In genomic region chr3:197443506-197443905, GRCh38 we compare ENCODE assay signal across 29 cellular contexts.
"Had no signal": no experiment of that assay in that cellular context is flagged by ENCODE, and none has a peak within 500 bp of the region (broad histone marks: within the 10 kb centered on the region; RNA-seq: fewer than 3 reads in every experiment).

No MANE protein-coding gene starts in this region.

- H3K4me3 ChIP-seq: esophagus squamous epithelium, heart right ventricle, mucosa of descending colon, prostate gland, right atrium auricular region, smooth muscle cell, testis, tibial nerve, vagina had no signal

- H3K36me3 Mint-ChIP-seq: mesothelial cell of epicardium; naive B cell; natural killer cell treated with Interleukin-12 subunit alpha and Interleukin-12 subunit beta and Interleukin-15 and Interleukin-18, amount 100 ng/mL, for 72 hours; stimulated activated memory B cell treated with anti-CD40 and anti-IgM and Interleukin-4, amounts not matched to agents 10 μg/mL and 1 μg/mL and 100 μg/mL, for 72 hours had no signal

- H3K79me2 ChIP-seq: parathyroid adenoma had no signal

- H3K4me1 ChIP-seq: esophagus squamous epithelium, heart right ventricle, parathyroid adenoma, prostate gland, right atrium auricular region, testis, tibial nerve, vagina had no signal

- DNase-seq: cortex of kidney; effector memory CD8-positive, alpha-beta T cell; esophagus squamous epithelium; foreskin melanocyte; glutamatergic neuron; heart right ventricle; hippocampal formation; left colon; left ventricle myocardium superior; mesenchymal stem cell; mucosa of descending colon; naive B cell; stimulated activated CD4-positive, alpha-beta T cell treated with anti-CD3 and anti-CD28 coated beads, Interleukin-12 subunit alpha, Interleukin-12 subunit beta, amount 100 ng/mL, for 4 hours; stimulated activated CD4-positive, alpha-beta T cell treated with anti-CD3 and anti-CD28 coated beads, Interleukin-1b, Interleukin-23, amount 100 ng/mL, for 48 hours; stimulated activated CD4-positive, alpha-beta T cell treated with anti-CD3 and anti-CD28 coated beads, Interleukin-4, amount 100 ng/mL, for 1 hour; stimulated activated naive CD8-positive, alpha-beta T cell treated with anti-CD3 and anti-CD28 coated beads, Interleukin-15, Interleukin-2, amounts not matched to agents 100 U/mL and 50 U/mL, for 24 hours; substantia nigra; testis had no signal

- H3K4me2 ChIP-seq: smooth muscle cell had no signal

- H3K9me3 Mint-ChIP-seq: effector memory CD8-positive, alpha-beta T cell; mesothelial cell of epicardium; naive B cell; natural killer cell treated with Interleukin-12 subunit alpha and Interleukin-12 subunit beta and Interleukin-15 and Interleukin-18, amount 100 ng/mL, for 72 hours; neural crest cell; stimulated activated memory B cell treated with anti-CD40 and anti-IgM and Interleukin-4, amounts not matched to agents 10 μg/mL and 1 μg/mL and 100 μg/mL, for 72 hours had no signal

- H3K36me3 ChIP-seq: esophagus squamous epithelium, heart right ventricle, prostate gland, right atrium auricular region, tibial nerve, vagina had no signal

- H3K9me3 ChIP-seq: esophagus squamous epithelium, heart right ventricle, mucosa of descending colon, prostate gland, right atrium auricular region, testis, tibial nerve, vagina had no signal

- H3K27ac Mint-ChIP-seq: effector memory CD8-positive, alpha-beta T cell; mesothelial cell of epicardium; naive B cell; natural killer cell treated with Interleukin-12 subunit alpha and Interleukin-12 subunit beta and Interleukin-15 and Interleukin-18, amount 100 ng/mL, for 72 hours; stimulated activated memory B cell treated with anti-CD40 and anti-IgM and Interleukin-4, amounts not matched to agents 10 μg/mL and 1 μg/mL and 100 μg/mL, for 72 hours had no signal

- H3K27me3 ChIP-seq: right atrium auricular region, testis, tibial nerve, vagina had no signal

- H3K9ac ChIP-seq: parathyroid adenoma had no signal

- ATAC-seq: effector memory CD8-positive, alpha-beta T cell; heart right ventricle; left colon; left ventricle myocardium superior; mucosa of descending colon; sciatic nerve; stimulated activated memory B cell treated with anti-CD40 and anti-IgM and Interleukin-4, amounts not matched to agents 10 μg/mL and 1 μg/mL and 100 μg/mL, for 72 hours; stimulated activated naive CD8-positive, alpha-beta T cell treated with anti-CD3 and anti-CD28 coated beads, Interleukin-15, Interleukin-2, amounts not matched to agents 100 U/mL and 50 U/mL, for 24 hours had no signal

- H2AFZ ChIP-seq: parathyroid adenoma had no signal

- H3K27ac ChIP-seq: esophagus squamous epithelium, heart right ventricle, parathyroid adenoma, prostate gland, right atrium auricular region, testis, tibial nerve, vagina had no signal

- H3K4me1 Mint-ChIP-seq: naive B cell; stimulated activated memory B cell treated with anti-CD40 and anti-IgM and Interleukin-4, amounts not matched to agents 10 μg/mL and 1 μg/mL and 100 μg/mL, for 72 hours had no signal

- H3K4me3 Mint-ChIP-seq: effector memory CD8-positive, alpha-beta T cell; mesothelial cell of epicardium; naive B cell; natural killer cell treated with Interleukin-12 subunit alpha and Interleukin-12 subunit beta and Interleukin-15 and Interleukin-18, amount 100 ng/mL, for 72 hours; neural crest cell; stimulated activated memory B cell treated with anti-CD40 and anti-IgM and Interleukin-4, amounts not matched to agents 10 μg/mL and 1 μg/mL and 100 μg/mL, for 72 hours had no signal
